In genomic region chr2:186382932-186383331, GRCh38 we compare ENCODE assay signal across 1 cellular context.
TF ChIP-seq lines count a peak whose summit lies in the region.

No MANE protein-coding gene starts in this region.

TF ChIP-seq in HepG2, 621 proteins besides CTCF, POLR2A, EP300 and RAD21 (continued from another document and continues in another):
- TF ChIP-seq ZNF770 (CRISPR knock-in tag; IDR thresholded peaks at IDR 0.05) (no peak), NCOA2 (CRISPR knock-in tag; IDR thresholded peaks at IDR 0.05) (peak; percentile 97), WIZ (CRISPR knock-in tag; IDR thresholded peaks at IDR 0.05) (no peak), TAF15 (IDR thresholded peaks at IDR 0.05; ENCODE audit: low read depth, low read length, poor library complexity, severe bottlenecking) (no peak), RFXANK (CRISPR knock-in tag; IDR thresholded peaks at IDR 0.05) (no peak), RNF2 (conservative IDR thresholded peaks at IDR 0.05; ENCODE audit: low read depth) (no peak), PAX8 (CRISPR knock-in tag; IDR thresholded peaks at IDR 0.05; ENCODE audit: borderline replicate concordance) (no peak), ZNF784 (CRISPR knock-in tag; IDR thresholded peaks at IDR 0.05; ENCODE audit: borderline replicate concordance) (no peak), ZBTB20 (CRISPR knock-in tag; IDR thresholded peaks at IDR 0.05; ENCODE audit: borderline replicate concordance, low read depth) (peak; percentile 88; the same call in 1 of the 2 replicates), PHF5A (CRISPR knock-in tag; IDR thresholded peaks at IDR 0.05; ENCODE audit: low read depth, unreplicated experiment) (peak; percentile 83), ZNF597 (CRISPR knock-in tag; IDR thresholded peaks at IDR 0.05) (no peak), ZNF616 (CRISPR knock-in tag; IDR thresholded peaks at IDR 0.05; ENCODE audit: low read depth) (no peak), ZSCAN29 (CRISPR knock-in tag; conservative IDR thresholded peaks at IDR 0.05) (no peak), ZNF451 (CRISPR knock-in tag; IDR thresholded peaks at IDR 0.05) (no peak), AHDC1 (CRISPR knock-in tag; IDR thresholded peaks at IDR 0.05; ENCODE audit: borderline replicate concordance) (peak; percentile 94; the same call in 1 of the 2 replicates), SMC3 (IDR thresholded peaks at IDR 0.05; ENCODE audit: low read length) (no peak), ZNF138 (CRISPR knock-in tag; IDR thresholded peaks at IDR 0.05; ENCODE audit: low read depth) (no peak), SOX6 (IDR thresholded peaks at IDR 0.05) (no peak), SOX6 (CRISPR knock-in tag; IDR thresholded peaks at IDR 0.05) (peak; percentile 93), HBP1 (CRISPR knock-in tag; IDR thresholded peaks at IDR 0.05; ENCODE audit: low read depth) (no peak), PITX1 (CRISPR knock-in tag; IDR thresholded peaks at IDR 0.05) (peak; percentile 53; the same call in 1 of the 2 replicates), TSC22D2 (CRISPR knock-in tag; IDR thresholded peaks at IDR 0.05; ENCODE audit: borderline replicate concordance) (peak; percentile 77; the same call in 1 of the 2 replicates), GTF2F1 (IDR thresholded peaks at IDR 0.05; ENCODE audit: low read length) (no peak), NFATC3 (CRISPR knock-in tag; IDR thresholded peaks at IDR 0.05) (no peak), MBD4 (IDR thresholded peaks at IDR 0.05; ENCODE audit: borderline replicate concordance, low read length) (peak; percentile 41; the same call in 1 of the 2 replicates), ZHX1 (CRISPR knock-in tag; IDR thresholded peaks at IDR 0.05; ENCODE audit: low read depth) (peak; percentile 42; the same call in 1 of the 2 replicates), IRX3 (CRISPR knock-in tag; IDR thresholded peaks at IDR 0.05; ENCODE audit: borderline replicate concordance, low read depth) (no peak), ATF3 (CRISPR knock-in tag; IDR thresholded peaks at IDR 0.05) (no peak), GABPA (IDR thresholded peaks at IDR 0.05; ENCODE audit: low read depth, low read length) (no peak), GABPA (CRISPR knock-in tag; IDR thresholded peaks at IDR 0.05; ENCODE audit: low read depth) (no peak), GRHL1 (CRISPR knock-in tag; conservative IDR thresholded peaks at IDR 0.05) (no peak), ZNF780A (CRISPR knock-in tag; IDR thresholded peaks at IDR 0.05) (no peak), SAP130 (CRISPR knock-in tag; IDR thresholded peaks at IDR 0.05; ENCODE audit: low read depth) (peak; percentile 88), ZSCAN9 (CRISPR knock-in tag; IDR thresholded peaks at IDR 0.05; ENCODE audit: borderline replicate concordance) (peak; percentile 85; the same call in 1 of the 2 replicates), ATF1 (CRISPR knock-in tag; IDR thresholded peaks at IDR 0.05) (peak; percentile 38; the same call in 1 of the 2 replicates), KDM6A (CRISPR knock-in tag; IDR thresholded peaks at IDR 0.05; ENCODE audit: low read depth) (peak; percentile 82; the same call in 1 of the 2 replicates), KLF12 (CRISPR knock-in tag; IDR thresholded peaks at IDR 0.05; ENCODE audit: borderline replicate concordance) (no peak), ZNF550 (CRISPR knock-in tag; IDR thresholded peaks at IDR 0.05; ENCODE audit: borderline replicate concordance) (no peak), ZNF20 (CRISPR knock-in tag; IDR thresholded peaks at IDR 0.05) (no peak), ZNF839 (CRISPR knock-in tag; IDR thresholded peaks at IDR 0.05; ENCODE audit: borderline replicate concordance) (no peak), GATAD1 (CRISPR knock-in tag; IDR thresholded peaks at IDR 0.05) (peak; percentile 25; the same call in 1 of the 2 replicates), TGIF2 (CRISPR knock-in tag; IDR thresholded peaks at IDR 0.05) (peak; percentile 80; the same call in 1 of the 2 replicates), ZNF709 (CRISPR knock-in tag; IDR thresholded peaks at IDR 0.05) (no peak), SALL2 (CRISPR knock-in tag; IDR thresholded peaks at IDR 0.05) (0 out of 2 replicates have a peak, but pooled peaks have one; percentile 45), NCOA1 (CRISPR knock-in tag; IDR thresholded peaks at IDR 0.05) (peak; percentile 76; the same call in 1 of the 2 replicates), TP53 (CRISPR knock-in tag; conservative IDR thresholded peaks at IDR 0.05) (no peak), AGO2 (optimal IDR thresholded peaks at IDR 0.05; ENCODE audit: low read depth, low read length) (no peak), ZSCAN21 (CRISPR knock-in tag; IDR thresholded peaks at IDR 0.05; ENCODE audit: borderline replicate concordance) (0 out of 2 replicates have a peak, but pooled peaks have one; percentile 62), ZNF644 (CRISPR knock-in tag; IDR thresholded peaks at IDR 0.05; ENCODE audit: low read depth) (peak; percentile 97), LCORL (IDR thresholded peaks at IDR 0.05) (peak; percentile 80), LCORL (CRISPR knock-in tag; IDR thresholded peaks at IDR 0.05) (peak; percentile 60), ZNF7 (CRISPR knock-in tag; IDR thresholded peaks at IDR 0.05) (no peak), ZNF275 (CRISPR knock-in tag; IDR thresholded peaks at IDR 0.05; ENCODE audit: borderline replicate concordance) (no peak)
